In the genomic region with DNA sequence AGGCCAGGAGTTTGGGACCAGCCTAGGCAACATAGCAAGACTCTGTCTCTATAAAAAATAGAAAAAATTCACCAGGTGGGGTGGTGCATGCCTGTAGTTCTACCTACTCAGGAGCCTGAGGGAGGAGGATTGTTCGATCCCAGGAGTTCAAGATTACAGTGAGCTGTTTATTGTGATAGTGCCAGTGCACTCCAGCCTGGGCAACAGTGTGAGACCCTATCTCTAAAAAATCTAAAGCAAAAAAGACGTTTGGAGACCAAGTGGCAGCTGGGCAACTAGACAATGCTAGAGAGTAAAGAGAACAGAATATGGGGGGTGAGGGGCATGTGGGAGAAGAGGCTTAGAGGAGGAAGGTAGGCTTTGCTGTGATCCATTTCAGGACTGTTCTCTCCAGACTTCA, we compare ENCODE assay signal across 11 cellular contexts. TPM values are rescaled to one million over a fixed set of nuclear protein-coding genes. Genes with fewer than 3 reads are reported as not detected.
DNase-seq lines count a peak whose midpoint lies in the region; ATAC-seq and TF ChIP-seq lines count a peak whose summit lies in the region.
"Had no signal": no experiment of that assay in that cellular context is flagged by ENCODE, and none has a peak within 500 bp of the region (broad histone marks: within the 10 kb centered on the region; RNA-seq: fewer than 3 reads in every experiment).

No MANE protein-coding gene starts in this region.

- WGBS in mammary epithelial cell (ENCODE audit: low coverage, missing lambda C conversion rate) = 75% methylated on average over 2 of the region's 2 CpGs
- 85 to 89% methylated on average over 2 of the region's 2 CpGs for WGBS in aorta, 2 donors
- 71 to 86% (median 80%) methylated on average over 2 of the region's 2 CpGs for WGBS in stomach, 5 donors
- WGBS in prostate gland = 86% methylated on average over 2 of the region's 2 CpGs

- TF ChIP-seq POLR2A in stomach (IDR thresholded peaks at IDR 0.05) (no peak), prostate gland (IDR thresholded peaks at IDR 0.05) (no peak)

- H3K27ac ChIP-seq in mammary epithelial cell (ENCODE audit: insufficient read depth, low read depth, low read length) = peak overlapping the region; percentile 39
- no peak overlapping the region for H3K27ac ChIP-seq in osteoblast (ENCODE audit: low read depth, low read length)
- H3K27ac ChIP-seq in aorta (ENCODE audit: low read depth in 1 of 2, low read length in 2 of 2) = no peak overlapping the region
- H3K27ac ChIP-seq in stomach = no peak overlapping the region
- H3K27ac ChIP-seq in prostate gland = no peak overlapping the region

- H3K79me2 ChIP-seq in mammary epithelial cell (ENCODE audit: insufficient read depth, low read length) (peaks cover 60% of the 10 kb centered on the region), osteoblast (ENCODE audit: insufficient read depth, low read length) (peaks cover 53% of the 10 kb centered on the region)

- dilution Hi-C loops in mammary epithelial cell (cut with HindIII; ENCODE audit: low sequenced_read_pairs) = no loop called here

- H3K4me1 ChIP-seq in mammary epithelial cell (ENCODE audit: insufficient read depth, low read length) (peaks cover 5% of the 10 kb centered on the region), osteoblast (ENCODE audit: insufficient read depth, low read length) (peaks cover 12% of the 10 kb centered on the region), aorta (ENCODE audit: control insufficient read depth in 1 of 2, insufficient read depth in 2 of 2, low read length in 2 of 2) (peaks cover 0 to 2% of the 10 kb centered on the region in 2 donors), stomach (peaks cover 12 to 32% (median 19%) of the 10 kb centered on the region in 4 donors), prostate gland (replicated peaks) (peaks cover 4% of the 10 kb centered on the region)

- H4K20me1 ChIP-seq in mammary epithelial cell (ENCODE audit: insufficient read depth, low read length) = no peaks in the 10 kb centered on the region
- no peaks in the 10 kb centered on the region for H4K20me1 ChIP-seq in osteoblast (ENCODE audit: insufficient read depth, low read length)

- BruUV-seq in mammary epithelial cell (replicated peaks; lab: Mats Ljungman, UMichigan) = no TSS peak

- CTCF ChIA-PET in mammary epithelial cell (lab: Charles Lee; ENCODE audit: low non-redundant PET) = no interaction called here

- H3K27me3 ChIP-seq in mammary epithelial cell (ENCODE audit: insufficient read depth, low read length) = no peaks in the 10 kb centered on the region
- no peaks in the 10 kb centered on the region for H3K27me3 ChIP-seq in osteoblast (ENCODE audit: insufficient read depth, low read length)
- H3K27me3 ChIP-seq in aorta (ENCODE audit: control insufficient read depth in 1 of 2, insufficient read depth in 2 of 2, low read length in 1 of 2) = no peaks in the 10 kb centered on the region
- no peaks in the 10 kb centered on the region for H3K27me3 ChIP-seq in stomach
- H3K27me3 ChIP-seq in prostate gland (replicated peaks; ENCODE audit: insufficient read depth) = no peaks in the 10 kb centered on the region
- H3K27me3 ChIP-seq: tibial artery had no signal

- no peak for TF ChIP-seq EP300 in stomach (IDR thresholded peaks at IDR 0.05)

- in situ Hi-C loops in mammary epithelial cell (cut with MboI; ENCODE audit: low sequenced_read_pairs in 2 of 2) = no loop called here

- H3K4me2 ChIP-seq in mammary epithelial cell (ENCODE audit: insufficient read depth, low read depth, low read length) = peak overlapping the region; percentile 88
- peak overlapping the region; percentile 99 for H3K4me2 ChIP-seq in osteoblast (ENCODE audit: insufficient read depth, low read length)

- H3K9me3 ChIP-seq in mammary epithelial cell (replicated peaks; ENCODE audit: insufficient read depth, low read length) (no peaks in the 10 kb centered on the region), osteoblast (ENCODE audit: low read depth, low read length) (no peaks in the 10 kb centered on the region), aorta (ENCODE audit: control insufficient read depth, low read length) (no peaks in the 10 kb centered on the region), stomach (no peaks in the 10 kb centered on the region), prostate gland (no peaks in the 10 kb centered on the region)
- H3K9me3 ChIP-seq: tibial artery had no signal

- H3K4me3 ChIP-seq in GM08714 (ENCODE audit: low read length) (peak overlapping the region; percentile 94; the same call in 1 of the 2 replicates), LNCaP clone FGC (ENCODE audit: low read depth, low read length) (peak overlapping the region; percentile 88), mammary epithelial cell (replicated peaks in 1 of 3; ENCODE audit: insufficient read depth in 1 of 3, low read depth in 2 of 3, low read length in 3 of 3) (peak overlapping the region; percentile 71 to 88 (median 76)), osteoblast (ENCODE audit: insufficient read depth, low read length) (no peak overlapping the region), aorta (ENCODE audit: low read length in 2 of 2) (no peak overlapping the region), stomach (peak overlapping the region in 2 of 4 donors; percentile 84 to 97), prostate gland (no peak overlapping the region)

- peaks cover 11% of the 10 kb centered on the region for H3K36me3 ChIP-seq in mammary epithelial cell (ENCODE audit: insufficient read depth, low read length)
- H3K36me3 ChIP-seq in osteoblast (ENCODE audit: insufficient read depth, low read length) = no peaks in the 10 kb centered on the region
- no peaks in the 10 kb centered on the region for H3K36me3 ChIP-seq in aorta (ENCODE audit: control insufficient read depth in 1 of 2, insufficient read depth in 2 of 2, low read length in 1 of 2)
- peaks cover 0 to 6% (median 2%) of the 10 kb centered on the region in 4 donors for H3K36me3 ChIP-seq in stomach
- no peaks in the 10 kb centered on the region for H3K36me3 ChIP-seq in prostate gland
- H3K36me3 ChIP-seq: tibial artery had no signal

- DNase-seq in LNCaP clone FGC (ENCODE audit: low read depth) (no peak), mammary epithelial cell (no peak), osteoblast (ENCODE audit: insufficient read length, low spot score, missing footprints) (no peak), aorta (no peak), activated gamma-delta T cell (lab: John Stamatoyannopoulos, UW) (no peak), stomach (no peak), prostate gland (ENCODE audit: low spot score) (no peak)
- DNase-seq: NCI-H2171, T-helper 9 cell, tibial artery had no signal

- TF ChIP-seq CTCF in LNCaP clone FGC (IDR thresholded peaks at IDR 0.05; ENCODE audit: control insufficient read depth, extremely low read depth, insufficient read depth) (no peak), mammary epithelial cell (conservative IDR thresholded peaks at IDR 0.05 in 1 of 2, IDR thresholded peaks at IDR 0.05 in 1 of 2; ENCODE audit: extremely low read depth in 1 of 2, insufficient read depth in 1 of 2, low read depth in 1 of 2, low read length in 2 of 2) (no peak), osteoblast (IDR thresholded peaks at IDR 0.05; ENCODE audit: extremely low read depth, low read depth, low read length) (no peak), stomach (IDR thresholded peaks at IDR 0.05) (no peak), prostate gland (IDR thresholded peaks at IDR 0.05) (no peak)

- H3K9ac ChIP-seq in mammary epithelial cell (ENCODE audit: insufficient read depth, low read length) = peak overlapping the region; percentile 71

- ATAC-seq in aorta (ENCODE audit: low FRiP score) = no peak

- no peak overlapping the region for H2AFZ ChIP-seq in mammary epithelial cell (ENCODE audit: low read depth, low read length)
- H2AFZ ChIP-seq in osteoblast (ENCODE audit: low read length) = no peak overlapping the region

- intact Hi-C loops in mammary epithelial cell (cut with micrococcal nuclease) = loop anchor here (10.0 kb wide), 1 partner anchor 546 kb away; a partner anchor contains a TSS
- intact Hi-C loops in aorta (cut with DNase I) = no loop called here
- intact Hi-C loops in stomach (cut with DNase I; ENCODE audit: low total_unique reads) = no loop called here
- intact Hi-C loops in prostate gland (cut with DNase I) = no loop called here

RNA-seq across cellular contexts. Expression of a gene that starts 1.4 kb away (rescaled TPM):
- total RNA-seq in mammary epithelial cell (10 to 100 TPM in 1 of 2 donors, 1 to 10 TPM in 1; 4.8 to 11.2 TPM), osteoblast (1.8 and 2.7 TPM in 2 replicates), aorta (1 to 10 TPM; 2.5 to 4.2 TPM), stomach (10 to 100 TPM in 1 of 5 donors, 1 to 10 TPM in 3, not detected in 1; 2.5 to 31.9 (median 4.0) TPM), prostate gland (1 to 10 TPM; 2.8 to 6.8 TPM)
- polyA plus RNA-seq in mammary epithelial cell (24.2 TPM), aorta (1 to 10 TPM; 1.8 to 6.6 TPM), stomach (1 to 10 TPM; 6.3 to 8.7 (median 8.2) TPM)
- polyA minus RNA-seq in mammary epithelial cell = 74.5 TPM

Comparison
In these comparisons a context has a peak if more than half of its experiments do, and no peak if none do; other contexts are left out.
1. H3K4me3 ChIP-seq: peak in GM08714 (single experiment), LNCaP clone FGC (single experiment) and mammary epithelial cell (3 of 3); none in osteoblast (single experiment), aorta (0 of 2) and prostate gland (0 of 2).